ENCODE assay signal across 25 cellular contexts in the genomic region with DNA sequence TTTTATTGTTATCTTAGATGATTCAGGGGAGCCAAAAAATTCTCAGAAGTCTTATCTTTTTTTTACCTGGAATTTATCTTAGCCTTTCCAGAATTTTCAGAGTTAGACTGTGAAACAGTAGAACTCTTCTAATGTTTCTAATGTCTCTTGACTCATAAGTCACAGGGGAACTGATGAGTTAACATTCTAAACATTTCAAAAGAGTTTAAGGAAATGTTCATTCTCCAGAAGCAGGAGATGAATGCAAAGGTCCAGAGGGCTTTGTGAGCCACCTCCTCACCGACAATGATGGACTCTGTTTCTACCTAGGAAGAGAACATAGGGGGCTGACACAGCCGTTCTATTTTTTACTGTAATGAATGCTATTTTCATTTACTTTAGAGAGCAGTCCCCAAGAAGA.
"Had no signal": no experiment of that assay in that cellular context is flagged by ENCODE, and none has a peak within 500 bp of the region (broad histone marks: within the 10 kb centered on the region; RNA-seq: fewer than 3 reads in every experiment).

No MANE protein-coding gene starts in this region.

- ATAC-seq: left lobe of liver; natural killer cell treated with Interleukin-12 subunit alpha and Interleukin-12 subunit beta and Interleukin-15 and Interleukin-18, amount 100 ng/mL, for 72 hours; right lobe of liver; stimulated activated memory B cell treated with anti-CD40 and anti-IgM and Interleukin-4, amounts not matched to agents 10 μg/mL and 1 μg/mL and 100 μg/mL, for 72 hours; upper lobe of right lung had no signal

- H3K36me3 Mint-ChIP-seq: natural killer cell treated with Interleukin-12 subunit alpha and Interleukin-12 subunit beta and Interleukin-15 and Interleukin-18, amount 100 ng/mL, for 72 hours; neural progenitor cell; stimulated activated memory B cell treated with anti-CD40 and anti-IgM and Interleukin-4, amounts not matched to agents 10 μg/mL and 1 μg/mL and 100 μg/mL, for 72 hours had no signal

- H3K9ac ChIP-seq: neural progenitor cell, parathyroid adenoma had no signal

- H3K27me3 ChIP-seq: esophagus muscularis mucosa, hepatocyte, neural progenitor cell, right lobe of liver, spleen, testis, tibial nerve, upper lobe of right lung, vagina had no signal

- H3K4me2 ChIP-seq: hepatocyte, neural progenitor cell had no signal

- H3K4me3 ChIP-seq: esophagus muscularis mucosa, hepatocyte, neural progenitor cell, prostate gland, right lobe of liver, spleen, testis, tibial nerve, upper lobe of right lung, vagina had no signal

- H3K9me3 ChIP-seq: esophagus muscularis mucosa, prostate gland, right lobe of liver, testis, tibial nerve, upper lobe of right lung, vagina had no signal

- H3K9me3 Mint-ChIP-seq: neural progenitor cell had no signal

- H3K79me2 ChIP-seq: hepatocyte, parathyroid adenoma had no signal

- H3K4me1 Mint-ChIP-seq: stimulated activated memory B cell treated with anti-CD40 and anti-IgM and Interleukin-4, amounts not matched to agents 10 μg/mL and 1 μg/mL and 100 μg/mL, for 72 hours had no signal

- H3K27me3 Mint-ChIP-seq: natural killer cell treated with Interleukin-12 subunit alpha and Interleukin-12 subunit beta and Interleukin-15 and Interleukin-18, amount 100 ng/mL, for 72 hours; stimulated activated memory B cell treated with anti-CD40 and anti-IgM and Interleukin-4, amounts not matched to agents 10 μg/mL and 1 μg/mL and 100 μg/mL, for 72 hours; stimulated activated naive CD8-positive, alpha-beta T cell treated with anti-CD3 and anti-CD28 coated beads, Interleukin-15, Interleukin-2, amounts not matched to agents 100 ng/mL and 50 ng/mL, for 24 hours had no signal

- H3K27ac ChIP-seq: epithelial cell of prostate, esophagus muscularis mucosa, hepatocyte, neural progenitor cell, parathyroid adenoma, prostate gland, right lobe of liver, spleen, testis, tibial nerve, upper lobe of right lung, vagina had no signal

- H2AFZ ChIP-seq: hepatocyte, neural progenitor cell, parathyroid adenoma had no signal

- H3K4me3 Mint-ChIP-seq: natural killer cell treated with Interleukin-12 subunit alpha and Interleukin-12 subunit beta and Interleukin-15 and Interleukin-18, amount 100 ng/mL, for 72 hours; neural progenitor cell; stimulated activated memory B cell treated with anti-CD40 and anti-IgM and Interleukin-4, amounts not matched to agents 10 μg/mL and 1 μg/mL and 100 μg/mL, for 72 hours; stimulated activated naive CD8-positive, alpha-beta T cell treated with anti-CD3 and anti-CD28 coated beads, Interleukin-15, Interleukin-2, amounts not matched to agents 100 ng/mL and 50 ng/mL, for 24 hours had no signal

- H3K36me3 ChIP-seq: esophagus muscularis mucosa, neural progenitor cell, prostate gland, right lobe of liver, spleen, tibial nerve, upper lobe of right lung, vagina had no signal

- H3K27ac Mint-ChIP-seq: natural killer cell treated with Interleukin-12 subunit alpha and Interleukin-12 subunit beta and Interleukin-15 and Interleukin-18, amount 100 ng/mL, for 72 hours; neural progenitor cell; stimulated activated memory B cell treated with anti-CD40 and anti-IgM and Interleukin-4, amounts not matched to agents 10 μg/mL and 1 μg/mL and 100 μg/mL, for 72 hours; stimulated activated naive CD8-positive, alpha-beta T cell treated with anti-CD3 and anti-CD28 coated beads, Interleukin-15, Interleukin-2, amounts not matched to agents 100 ng/mL and 50 ng/mL, for 24 hours had no signal

- DNase-seq: effector memory CD4-positive, alpha-beta T cell; foreskin melanocyte; head of caudate nucleus; midbrain; nucleus accumbens; retina; right lobe of liver; spleen; stimulated activated CD4-positive, alpha-beta T cell treated with anti-CD3 and anti-CD28 coated beads, Interleukin-15, amount 100 ng/mL, for 24 hours; stimulated activated CD4-positive, alpha-beta T cell treated with anti-CD3 and anti-CD28 coated beads, Interleukin-1b, Interleukin-23, amount 100 ng/mL, for 48 hours; stimulated activated CD4-positive, alpha-beta T cell treated with anti-CD3 and anti-CD28 coated beads, Interleukin-4, amount 100 ng/mL, for 24 hours; testis; upper lobe of right lung had no signal

- H3K4me1 ChIP-seq: esophagus muscularis mucosa, neural progenitor cell, parathyroid adenoma, prostate gland, right lobe of liver, spleen, testis, tibial nerve, upper lobe of right lung, vagina had no signal
